ENCODE assay signal across 23 cellular contexts in genomic region chr7:16579216-16579615, GRCh38. TPM values are rescaled to one million over a fixed set of nuclear protein-coding genes. Genes with fewer than 3 reads are reported as not detected.
"Had no signal": no experiment of that assay in that cellular context is flagged by ENCODE, and none has a peak within 500 bp of the region (broad histone marks: within the 10 kb centered on the region; RNA-seq: fewer than 3 reads in every experiment).

No MANE protein-coding gene starts in this region.

- FAIRE-seq: bronchial epithelial cell, endometrium, frontal cortex, keratinocyte had no signal

- H3K36me3 ChIP-seq: thyroid gland had no signal

- ATAC-seq: natural killer cell treated with Interleukin-12 subunit alpha and Interleukin-12 subunit beta and Interleukin-15 and Interleukin-18, amount 100 ng/mL, for 72 hours had no signal

- H3K27me3 ChIP-seq: thyroid gland had no signal

- H3K4me3 ChIP-seq: lung, thyroid gland had no signal

- H3K27ac ChIP-seq: thyroid gland, VCaP had no signal

- DNase-seq: activated CD4-positive, alpha-beta T cell treated with anti-CD3 and anti-CD28 coated beads for 1 hour; activated CD4-positive, alpha-beta T cell treated with anti-CD3 and anti-CD28 coated beads, Interleukin-2, amount 50 U/mL, for 4 hours; cerebellar nuclear complex; cortex of kidney; erythroblast; head of caudate nucleus; nucleus accumbens; stimulated activated CD4-positive, alpha-beta T cell treated with anti-CD3 and anti-CD28 coated beads, Interleukin-2, amount 100 ng/mL, for 24 hours; stimulated activated naive CD4-positive, alpha-beta T cell treated with Interleukin-2 at 50 U/mL for 16 hours; thyroid gland had no signal

- H3K4me1 ChIP-seq: thyroid gland had no signal

- H3K9me3 ChIP-seq: thyroid gland had no signal

RNA-seq across cellular contexts. Expression of gene LRRC72, which starts 52.6 kb away (rescaled TPM):
- total RNA-seq: activated CD8-positive, alpha-beta memory T cell treated with anti-CD3 and anti-CD28 coated beads for 36 hours; activated T-helper 1 cell treated with anti-CD3 and anti-CD28 coated beads, Interleukin-12 subunit alpha, Interleukin-12 subunit beta, Interleukin-2, Interleukin-4 antibody, amounts not matched to agents 30 ng/mL and 10 ng/mL and 1 ng/mL, durations not matched to agents 14 hours and 24 hours and 36 hours; bronchial epithelial cell; frontal cortex; lung; natural killer cell treated with Interleukin-12 subunit alpha and Interleukin-12 subunit beta and Interleukin-15 and Interleukin-18, amount 100 ng/mL, for 72 hours; progenitor cell of endocrine pancreas; skeletal muscle tissue; subcutaneous adipose tissue; thyroid gland; urinary bladder had no signal
- polyA plus RNA-seq: keratinocyte, lung, urinary bladder had no signal
